27 cellular contexts compared by ENCODE assay signal in genomic region chr16:56336711-56337110, GRCh38.
DNase-seq lines count a peak whose midpoint lies in the region; ATAC-seq, FAIRE-seq and TF ChIP-seq lines count a peak whose summit lies in the region.
"Had no signal": no experiment of that assay in that cellular context is flagged by ENCODE, and none has a peak within 500 bp of the region (broad histone marks: within the 10 kb centered on the region; RNA-seq: fewer than 3 reads in every experiment).

No MANE protein-coding gene starts in this region.

- DNase-seq in left ventricle myocardium inferior (no peak), left cardiac atrium (no peak), HepG2 (ENCODE audit: low spot score) (no peak)
- DNase-seq in stimulated activated CD4-positive, alpha-beta T cell treated with anti-CD3 and anti-CD28 coated beads, Interleukin-2, amount 100 ng/mL, for 24 hours: no peak
- DNase-seq in activated CD4-positive, alpha-beta T cell treated with anti-CD3 and anti-CD28 coated beads for 48 hours: no peak
- no peak for DNase-seq in activated T-cell treated with anti-CD3 and anti-CD28 coated beads, Interleukin-2, amount 50 U/mL, for 4 hours
- DNase-seq: C1 segment of cervical spinal cord; CD4-positive, alpha-beta memory T cell; COR-L47; DMS53; Kasumi-1; MV-4-11; NCI-H1105; NCI-H1436 treated with DMSO at 0.1 percent for 48 hours; NCI-H187 treated with DMSO at 0.1 percent for 48 hours; NCI-H2107; NCI-H524 treated with DMSO at 0.1 percent for 48 hours; NCI-H774; NK-92 treated with Interleukin-12 subunit alpha and Interleukin-12 subunit beta, amount 100 ng/mL, for 24 hours; SHP77 had no signal

- H3K4me3 ChIP-seq in left ventricle myocardium inferior: no peak overlapping the region
- no peak overlapping the region for H3K4me3 ChIP-seq in HepG2 (replicated peaks in 1 of 3; ENCODE audit: insufficient read depth in 1 of 3, low read depth in 2 of 3, low read length in 3 of 3)
- H3K4me3 ChIP-seq: PC-9 had no signal

- CTCF ChIA-PET in HepG2 (lab: Yijun Ruan, JAX; ENCODE audit: low intra/inter-chr PET ratio, low total read pairs): no interaction called here

- H3K4me2 ChIP-seq in HepG2 (ENCODE audit: low read depth, low read length): no peak overlapping the region
- H3K4me2 ChIP-seq: PC-9 had no signal

- no peak for ATAC-seq in left cardiac atrium
- ATAC-seq in HepG2: no peak
- no peak for ATAC-seq in activated T-cell treated with anti-CD3 and anti-CD28 coated beads, Interleukin-2, amount 50 U/mL, for 4 hours

- WGBS in HepG2 (ENCODE audit: low lambda C conversion rate): 65% methylated on average over 20 of the region's 21 CpGs

- in situ Hi-C loops in HepG2 (cut with HindIII; ENCODE audit: extremely low pct_ligation_motif_present, low pct_unique_long_range_greater_than_20kb): no loop called here

- no peaks in the 10 kb centered on the region for H3K27me3 ChIP-seq in left ventricle myocardium inferior (ENCODE audit: low read depth)
- H3K27me3 ChIP-seq in HepG2 (ENCODE audit: control insufficient read depth in 1 of 2, insufficient read depth in 2 of 2, low read length in 2 of 2): peaks cover 6 to 71% of the 10 kb centered on the region in 2 experiments; a peak in 4 of 5 replicates

- H2AFZ ChIP-seq in HepG2 (ENCODE audit: low read length): no peak overlapping the region
- H2AFZ ChIP-seq: PC-9 had no signal

- no peaks in the 10 kb centered on the region for H3K79me2 ChIP-seq in HepG2 (ENCODE audit: insufficient read depth, low read length)

- H4K20me1 ChIP-seq in HepG2 (ENCODE audit: insufficient read depth, low read length): no peaks in the 10 kb centered on the region

- no peak for FAIRE-seq in HepG2 (lab: Jason Lieb, UNC)
- FAIRE-seq: A204.1, GM18507, H54 had no signal

- no peak for TF ChIP-seq POLR2A in HepG2 (IDR thresholded peaks at IDR 0.05; ENCODE audit: insufficient read depth in 1 of 2, low read depth in 2 of 2, low read length in 2 of 2)

- peaks cover 5% of the 10 kb centered on the region for H3K36me3 Mint-ChIP-seq in activated T-cell treated with anti-CD3 and anti-CD28 coated beads, Interleukin-2, amount 50 U/mL, for 4 hours (ENCODE audit: insufficient read depth)

- no peaks in the 10 kb centered on the region for H3K4me1 Mint-ChIP-seq in activated T-cell treated with anti-CD3 and anti-CD28 coated beads, Interleukin-2, amount 50 U/mL, for 4 hours (ENCODE audit: low read depth)
- H3K4me1 Mint-ChIP-seq: CD4-positive, alpha-beta memory T cell had no signal

- no peak overlapping the region for H3K4me3 Mint-ChIP-seq in activated T-cell treated with anti-CD3 and anti-CD28 coated beads, Interleukin-2, amount 50 U/mL, for 4 hours
- H3K4me3 Mint-ChIP-seq: CD4-positive, alpha-beta memory T cell had no signal

- no peaks in the 10 kb centered on the region for H3K9me3 ChIP-seq in left ventricle myocardium inferior (replicated peaks)
- H3K9me3 ChIP-seq in HepG2 (ENCODE audit: low read length): no peaks in the 10 kb centered on the region

- POLR2A ChIA-PET in HepG2 (lab: Yijun Ruan, JAX): no interaction called here

- TF ChIP-seq EP300 in HepG2 (IDR thresholded peaks at IDR 0.05; ENCODE audit: low read depth in 2 of 2, low read length in 2 of 2) (no peak), HepG2 (CRISPR knock-in tag; IDR thresholded peaks at IDR 0.05; ENCODE audit: borderline replicate concordance) (no peak)

- H3K27me3 Mint-ChIP-seq in activated T-cell treated with anti-CD3 and anti-CD28 coated beads, Interleukin-2, amount 50 U/mL, for 4 hours (ENCODE audit: low read depth): no peaks in the 10 kb centered on the region
- H3K27me3 Mint-ChIP-seq: CD4-positive, alpha-beta memory T cell had no signal

- H3K9ac ChIP-seq in HepG2 (ENCODE audit: insufficient read depth, low read depth, low read length): no peak overlapping the region

- no peak for TF ChIP-seq RAD21 in HepG2 (CRISPR knock-in tag; IDR thresholded peaks at IDR 0.05)

- intact Hi-C loops in left ventricle myocardium inferior (cut with micrococcal nuclease): no loop called here
- intact Hi-C loops in left cardiac atrium (cut with DNase I): no loop called here
- intact Hi-C loops in HepG2 (cut with micrococcal nuclease; ENCODE audit: unreplicated experiment): no loop called here

- peaks cover 8% of the 10 kb centered on the region for H3K36me3 ChIP-seq in left ventricle myocardium inferior
- H3K36me3 ChIP-seq in HepG2 (replicated peaks in 1 of 2; ENCODE audit: control insufficient read depth in 1 of 2, insufficient read depth in 2 of 2, low read length in 2 of 2): no peaks in the 10 kb centered on the region

- no peaks in the 10 kb centered on the region for H3K9me3 Mint-ChIP-seq in activated T-cell treated with anti-CD3 and anti-CD28 coated beads, Interleukin-2, amount 50 U/mL, for 4 hours
- H3K9me3 Mint-ChIP-seq: CD4-positive, alpha-beta memory T cell had no signal

- H3K27ac ChIP-seq in left ventricle myocardium inferior (replicated peaks): peak overlapping the region; percentile 37
- H3K27ac ChIP-seq in cingulate gyrus (ENCODE audit: low read depth, low read length): peak overlapping the region; percentile 39
- no peak overlapping the region for H3K27ac ChIP-seq in HepG2 (ENCODE audit: extremely low read length, insufficient read depth, low read length)
- H3K27ac ChIP-seq in temporal lobe (ENCODE audit: low read depth, low read length): peak overlapping the region; percentile 27
- H3K27ac ChIP-seq: HL-60, PC-9 had no signal

- TF ChIP-seq CTCF in left ventricle myocardium inferior (IDR thresholded peaks at IDR 0.05; ENCODE audit: borderline replicate concordance): no peak
- TF ChIP-seq CTCF in HepG2 (CRISPR knock-in tag; IDR thresholded peaks at IDR 0.05): no peak

- no TSS peak for BruUV-seq in HepG2 (replicated peaks; lab: Mats Ljungman, UMichigan)

- H3K4me1 ChIP-seq in left ventricle myocardium inferior (peaks cover 24% of the 10 kb centered on the region), HepG2 (ENCODE audit: insufficient read depth, low read length) (no peaks in the 10 kb centered on the region)

TF ChIP-seq in HepG2, 621 proteins besides CTCF, POLR2A, EP300 and RAD21:
- no peak for TF ChIP-seq ZNF143 (CRISPR knock-in tag; IDR thresholded peaks at IDR 0.05)
- TF ChIP-seq, protein P1, sequence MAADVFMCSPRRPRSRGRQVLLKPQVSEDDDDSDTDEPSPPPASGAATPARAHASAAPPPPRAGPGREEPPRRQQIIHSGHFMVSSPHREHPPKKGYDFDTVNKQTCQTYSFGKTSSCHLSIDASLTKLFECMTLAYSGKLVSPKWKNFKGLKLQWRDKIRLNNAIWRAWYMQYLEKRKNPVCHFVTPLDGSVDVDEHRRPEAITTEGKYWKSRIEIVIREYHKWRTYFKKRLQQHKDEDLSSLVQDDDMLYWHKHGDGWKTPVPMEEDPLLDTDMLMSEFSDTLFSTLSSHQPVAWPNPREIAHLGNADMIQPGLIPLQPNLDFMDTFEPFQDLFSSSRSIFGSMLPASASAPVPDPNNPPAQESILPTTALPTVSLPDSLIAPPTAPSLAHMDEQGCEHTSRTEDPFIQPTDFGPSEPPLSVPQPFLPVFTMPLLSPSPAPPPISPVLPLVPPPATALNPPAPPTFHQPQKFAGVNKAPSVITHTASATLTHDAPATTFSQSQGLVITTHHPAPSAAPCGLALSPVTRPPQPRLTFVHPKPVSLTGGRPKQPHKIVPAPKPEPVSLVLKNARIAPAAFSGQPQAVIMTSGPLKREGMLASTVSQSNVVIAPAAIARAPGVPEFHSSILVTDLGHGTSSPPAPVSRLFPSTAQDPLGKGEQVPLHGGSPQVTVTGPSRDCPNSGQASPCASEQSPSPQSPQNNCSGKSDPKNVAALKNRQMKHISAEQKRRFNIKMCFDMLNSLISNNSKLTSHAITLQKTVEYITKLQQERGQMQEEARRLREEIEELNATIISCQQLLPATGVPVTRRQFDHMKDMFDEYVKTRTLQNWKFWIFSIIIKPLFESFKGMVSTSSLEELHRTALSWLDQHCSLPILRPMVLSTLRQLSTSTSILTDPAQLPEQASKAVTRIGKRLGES (CRISPR knock-in tag; IDR thresholded peaks at IDR 0.05; ENCODE audit: borderline replicate concordance): no peak
- no peak for TF ChIP-seq MYPOP (CRISPR knock-in tag; IDR thresholded peaks at IDR 0.05)
- no peak for TF ChIP-seq ZNF704 (CRISPR knock-in tag; IDR thresholded peaks at IDR 0.05; ENCODE audit: borderline replicate concordance)
- TF ChIP-seq CREB1 (IDR thresholded peaks at IDR 0.05): peak; percentile 38
- TF ChIP-seq CREB1 (CRISPR knock-in tag; IDR thresholded peaks at IDR 0.05): no peak
- TF ChIP-seq, protein P2, sequence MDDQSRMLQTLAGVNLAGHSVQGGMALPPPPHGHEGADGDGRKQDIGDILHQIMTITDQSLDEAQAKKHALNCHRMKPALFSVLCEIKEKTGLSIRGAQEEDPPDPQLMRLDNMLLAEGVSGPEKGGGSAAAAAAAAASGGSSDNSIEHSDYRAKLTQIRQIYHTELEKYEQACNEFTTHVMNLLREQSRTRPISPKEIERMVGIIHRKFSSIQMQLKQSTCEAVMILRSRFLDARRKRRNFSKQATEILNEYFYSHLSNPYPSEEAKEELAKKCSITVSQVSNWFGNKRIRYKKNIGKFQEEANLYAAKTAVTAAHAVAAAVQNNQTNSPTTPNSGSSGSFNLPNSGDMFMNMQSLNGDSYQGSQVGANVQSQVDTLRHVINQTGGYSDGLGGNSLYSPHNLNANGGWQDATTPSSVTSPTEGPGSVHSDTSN (CRISPR knock-in tag; IDR thresholded peaks at IDR 0.05; ENCODE audit: borderline replicate concordance): no peak
